Comparison of ENCODE assay signal across 7 cellular contexts in the genomic region with DNA sequence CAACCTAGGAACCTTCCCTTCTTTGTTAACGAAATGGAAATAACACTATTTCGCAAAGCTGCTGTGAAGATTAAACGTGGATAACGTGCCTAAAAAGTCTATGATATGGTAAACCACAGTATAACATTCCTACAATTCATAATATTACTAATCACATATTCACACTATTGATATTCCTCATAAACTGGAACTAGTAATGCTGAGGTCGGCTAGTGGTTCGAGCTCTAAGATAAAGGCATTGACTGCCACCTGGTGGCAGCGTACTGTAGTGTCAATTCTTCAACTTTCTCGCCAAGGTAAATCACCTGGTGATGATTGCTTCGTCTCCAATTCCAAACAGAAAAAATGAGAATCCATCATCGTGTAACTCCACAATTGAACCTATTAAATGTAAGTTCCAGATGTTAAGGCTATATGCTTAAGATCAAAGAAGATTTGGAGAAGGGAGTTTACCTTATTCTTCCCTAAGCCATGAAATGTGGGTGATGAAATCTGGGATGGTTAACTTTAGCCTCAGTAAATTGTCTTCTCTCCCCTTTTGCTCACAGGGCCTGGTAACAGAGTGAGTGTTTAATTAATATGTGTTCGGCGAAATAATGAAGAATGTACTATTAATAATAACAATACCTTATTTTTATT.
DNase-seq lines count a peak whose midpoint lies in the region; ATAC-seq and TF ChIP-seq lines count a peak whose summit lies in the region.

No MANE protein-coding gene starts in this region.

- H2AFZ ChIP-seq in parathyroid adenoma, result no peak overlapping the region

- TF ChIP-seq CTCF in parathyroid adenoma (IDR thresholded peaks at IDR 0.05), result peak; percentile 54

- no peak overlapping the region for H3K27ac ChIP-seq in epithelial cell of prostate
- H3K27ac ChIP-seq in parathyroid adenoma, result no peak overlapping the region

- H3K4me1 ChIP-seq in parathyroid adenoma, result no peaks in the 10 kb centered on the region

- H3K4me2 ChIP-seq in parathyroid adenoma (ENCODE audit: low read length), result no peak overlapping the region

- DNase-seq in DMS53 (lab: John Stamatoyannopoulos, UW), result peak; percentile 74
- peak; percentile 79 for DNase-seq in HT-29 (ENCODE audit: low spot score)
- DNase-seq in RPMI8226, result peak; percentile 60
- DNase-seq in epithelial cell of prostate (ENCODE audit: low read depth, low spot score), result peak; percentile 2
- DNase-seq in epidermal melanocyte (ENCODE audit: insufficient read length, low spot score), result no peak

- H3K27me3 ChIP-seq in parathyroid adenoma (ENCODE audit: control insufficient read depth, insufficient read depth, low read length), result no peaks in the 10 kb centered on the region

- H3K36me3 ChIP-seq in parathyroid adenoma (ENCODE audit: control insufficient read depth, insufficient read depth, low read length), result no peaks in the 10 kb centered on the region

- H3K9ac ChIP-seq in parathyroid adenoma, result no peak overlapping the region

- H3K9me3 ChIP-seq in parathyroid adenoma (ENCODE audit: control insufficient read depth, low read length), result no peaks in the 10 kb centered on the region

- no peak overlapping the region for H3K4me3 ChIP-seq in parathyroid adenoma (ENCODE audit: low read depth, low read length)

- H3K79me2 ChIP-seq in parathyroid adenoma, result no peaks in the 10 kb centered on the region

- peak; percentile 53 for ATAC-seq in GM18870 (IDR thresholded peaks at IDR 0.05; ENCODE audit: unreplicated experiment)
